ENCODE assay signal across 1 cellular context in genomic region chr2:56871641-56872040, GRCh38.
TF ChIP-seq lines count a peak whose summit lies in the region.

No MANE protein-coding gene starts in this region.

TF ChIP-seq in SK-N-SH treated with all-trans-retinoic acid at 6 μM for 48 hours, 23 proteins besides CTCF, POLR2A, EP300 and RAD21 (continued from another document):
- TF ChIP-seq TSHZ2 (CRISPR knock-in tag; IDR thresholded peaks at IDR 0.05) (no peak), ZNF70 (CRISPR knock-in tag; IDR thresholded peaks at IDR 0.05) (no peak), ZNF8 (CRISPR knock-in tag; IDR thresholded peaks at IDR 0.05) (no peak), TOX (CRISPR knock-in tag; IDR thresholded peaks at IDR 0.05; ENCODE audit: borderline replicate concordance) (no peak), PATZ1 (CRISPR knock-in tag; IDR thresholded peaks at IDR 0.05; ENCODE audit: borderline replicate concordance) (no peak), OSR1 (CRISPR knock-in tag; IDR thresholded peaks at IDR 0.05) (no peak), CSRNP3 (CRISPR knock-in tag; IDR thresholded peaks at IDR 0.05) (no peak)
